ENCODE assay signal across 8 cellular contexts in genomic region chr7:67371429-67372305, GRCh38.
DNase-seq lines count a peak whose midpoint lies in the region; ATAC-seq, FAIRE-seq and TF ChIP-seq lines count a peak whose summit lies in the region.

No MANE protein-coding gene starts in this region.

- DNase-seq in NCI-H1694 treated with DMSO at 0.1 percent for 48 hours (lab: John Stamatoyannopoulos, UW) (peak; percentile 78), T1000 (lab: John Stamatoyannopoulos, UW) (peak; percentile 42), astrocyte of the spinal cord (ENCODE audit: low read depth, low spot score) (peak; percentile 66), iPS DF 19.7 (ENCODE audit: low read depth, low spot score) (peak; percentile 28)
- DNase-seq in stimulated activated CD4-positive, alpha-beta T cell treated with anti-CD3 and anti-CD28 coated beads, Interleukin-12 subunit alpha, Interleukin-12 subunit beta, amount 100 ng/mL, for 24 hours (ENCODE audit: low read depth in 2 of 2), result peak; percentile 9 to 31

- peak; percentile 49 for FAIRE-seq in A204.1 (lab: Jason Lieb, UNC)

- ATAC-seq in GM18498 (IDR thresholded peaks at IDR 0.05; ENCODE audit: unreplicated experiment) (peak; percentile 95), HG02870 (IDR thresholded peaks at IDR 0.05; ENCODE audit: unreplicated experiment) (peak; percentile 96)

- H3K4me3 ChIP-seq in astrocyte of the spinal cord (ENCODE audit: low read depth, low read length), result no peak overlapping the region

- TF ChIP-seq CTCF in astrocyte of the spinal cord (IDR thresholded peaks at IDR 0.05; ENCODE audit: low read depth, low read length), result peak; percentile 79

- in situ Hi-C loops in astrocyte of the spinal cord (cut with HindIII; ENCODE audit: low sequenced_read_pairs), result no loop called here

Comparison
In these comparisons a context has a peak if more than half of its experiments do, and no peak if none do; other contexts are left out.
1. DNase-seq: peak in every context shown above with its lines; median percentile 78 in NCI-H1694 treated with DMSO at 0.1 percent for 48 hours; 66 in astrocyte of the spinal cord; 42 in T1000; 28 in iPS DF 19.7; 20 in stimulated activated CD4-positive, alpha-beta T cell treated with anti-CD3 and anti-CD28 coated beads, Interleukin-12 subunit alpha, Interleukin-12 subunit beta, amount 100 ng/mL, for 24 hours.